In genomic region chr18:25661836-25662235, GRCh38 we compare ENCODE assay signal across 1 cellular context.
TF ChIP-seq lines count a peak whose summit lies in the region.

No MANE protein-coding gene starts in this region.

TF ChIP-seq in GM23338, 12 proteins besides CTCF, POLR2A, EP300 and RAD21:
- TF ChIP-seq, protein P1, sequence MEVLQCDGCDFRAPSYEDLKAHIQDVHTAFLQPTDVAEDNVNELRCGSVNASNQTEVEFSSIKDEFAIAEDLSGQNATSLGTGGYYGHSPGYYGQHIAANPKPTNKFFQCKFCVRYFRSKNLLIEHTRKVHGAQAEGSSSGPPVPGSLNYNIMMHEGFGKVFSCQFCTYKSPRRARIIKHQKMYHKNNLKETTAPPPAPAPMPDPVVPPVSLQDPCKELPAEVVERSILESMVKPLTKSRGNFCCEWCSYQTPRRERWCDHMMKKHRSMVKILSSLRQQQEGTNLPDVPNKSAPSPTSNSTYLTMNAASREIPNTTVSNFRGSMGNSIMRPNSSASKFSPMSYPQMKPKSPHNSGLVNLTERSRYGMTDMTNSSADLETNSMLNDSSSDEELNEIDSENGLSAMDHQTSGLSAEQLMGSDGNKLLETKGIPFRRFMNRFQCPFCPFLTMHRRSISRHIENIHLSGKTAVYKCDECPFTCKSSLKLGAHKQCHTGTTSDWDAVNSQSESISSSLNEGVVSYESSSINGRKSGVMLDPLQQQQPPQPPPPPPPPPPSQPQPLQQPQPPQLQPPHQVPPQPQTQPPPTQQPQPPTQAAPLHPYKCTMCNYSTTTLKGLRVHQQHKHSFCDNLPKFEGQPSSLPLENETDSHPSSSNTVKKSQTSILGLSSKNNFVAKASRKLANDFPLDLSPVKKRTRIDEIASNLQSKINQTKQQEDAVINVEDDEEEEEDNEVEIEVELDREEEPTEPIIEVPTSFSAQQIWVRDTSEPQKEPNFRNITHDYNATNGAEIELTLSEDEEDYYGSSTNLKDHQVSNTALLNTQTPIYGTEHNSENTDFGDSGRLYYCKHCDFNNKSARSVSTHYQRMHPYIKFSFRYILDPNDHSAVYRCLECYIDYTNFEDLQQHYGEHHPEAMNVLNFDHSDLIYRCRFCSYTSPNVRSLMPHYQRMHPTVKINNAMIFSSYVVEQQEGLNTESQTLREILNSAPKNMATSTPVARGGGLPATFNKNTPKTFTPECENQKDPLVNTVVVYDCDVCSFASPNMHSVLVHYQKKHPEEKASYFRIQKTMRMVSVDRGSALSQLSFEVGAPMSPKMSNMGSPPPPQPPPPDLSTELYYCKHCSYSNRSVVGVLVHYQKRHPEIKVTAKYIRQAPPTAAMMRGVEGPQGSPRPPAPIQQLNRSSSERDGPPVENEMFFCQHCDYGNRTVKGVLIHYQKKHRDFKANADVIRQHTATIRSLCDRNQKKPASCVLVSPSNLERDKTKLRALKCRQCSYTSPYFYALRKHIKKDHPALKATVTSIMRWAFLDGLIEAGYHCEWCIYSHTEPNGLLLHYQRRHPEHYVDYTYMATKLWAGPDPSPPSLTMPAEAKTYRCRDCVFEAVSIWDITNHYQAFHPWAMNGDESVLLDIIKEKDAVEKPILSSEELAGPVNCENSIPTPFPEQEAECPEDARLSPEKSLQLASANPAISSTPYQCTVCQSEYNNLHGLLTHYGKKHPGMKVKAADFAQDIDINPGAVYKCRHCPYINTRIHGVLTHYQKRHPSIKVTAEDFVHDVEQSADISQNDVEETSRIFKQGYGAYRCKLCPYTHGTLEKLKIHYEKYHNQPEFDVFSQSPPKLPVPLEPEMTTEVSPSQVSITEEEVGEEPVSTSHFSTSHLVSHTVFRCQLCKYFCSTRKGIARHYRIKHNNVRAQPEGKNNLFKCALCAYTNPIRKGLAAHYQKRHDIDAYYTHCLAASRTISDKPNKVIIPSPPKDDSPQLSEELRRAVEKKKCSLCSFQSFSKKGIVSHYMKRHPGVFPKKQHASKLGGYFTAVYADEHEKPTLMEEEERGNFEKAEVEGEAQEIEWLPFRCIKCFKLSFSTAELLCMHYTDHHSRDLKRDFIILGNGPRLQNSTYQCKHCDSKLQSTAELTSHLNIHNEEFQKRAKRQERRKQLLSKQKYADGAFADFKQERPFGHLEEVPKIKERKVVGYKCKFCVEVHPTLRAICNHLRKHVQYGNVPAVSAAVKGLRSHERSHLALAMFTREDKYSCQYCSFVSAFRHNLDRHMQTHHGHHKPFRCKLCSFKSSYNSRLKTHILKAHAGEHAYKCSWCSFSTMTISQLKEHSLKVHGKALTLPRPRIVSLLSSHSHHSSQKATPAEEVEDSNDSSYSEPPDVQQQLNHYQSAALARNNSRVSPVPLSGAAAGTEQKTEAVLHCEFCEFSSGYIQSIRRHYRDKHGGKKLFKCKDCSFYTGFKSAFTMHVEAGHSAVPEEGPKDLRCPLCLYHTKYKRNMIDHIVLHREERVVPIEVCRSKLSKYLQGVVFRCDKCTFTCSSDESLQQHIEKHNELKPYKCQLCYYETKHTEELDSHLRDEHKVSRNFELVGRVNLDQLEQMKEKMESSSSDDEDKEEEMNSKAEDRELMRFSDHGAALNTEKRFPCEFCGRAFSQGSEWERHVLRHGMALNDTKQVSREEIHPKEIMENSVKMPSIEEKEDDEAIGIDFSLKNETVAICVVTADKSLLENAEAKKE (CRISPR knock-in tag; IDR thresholded peaks at IDR 0.05): no peak
- TF ChIP-seq ZNF114 (CRISPR knock-in tag; IDR thresholded peaks at IDR 0.05) (no peak), EZH2phosphoT487 (IDR thresholded peaks at IDR 0.05; ENCODE audit: unreplicated experiment) (no peak), POLR2AphosphoS5 (IDR thresholded peaks at IDR 0.05; ENCODE audit: low read depth) (no peak), NANOG (IDR thresholded peaks at IDR 0.05; ENCODE audit: borderline replicate concordance) (no peak)
- TF ChIP-seq, protein P2, sequence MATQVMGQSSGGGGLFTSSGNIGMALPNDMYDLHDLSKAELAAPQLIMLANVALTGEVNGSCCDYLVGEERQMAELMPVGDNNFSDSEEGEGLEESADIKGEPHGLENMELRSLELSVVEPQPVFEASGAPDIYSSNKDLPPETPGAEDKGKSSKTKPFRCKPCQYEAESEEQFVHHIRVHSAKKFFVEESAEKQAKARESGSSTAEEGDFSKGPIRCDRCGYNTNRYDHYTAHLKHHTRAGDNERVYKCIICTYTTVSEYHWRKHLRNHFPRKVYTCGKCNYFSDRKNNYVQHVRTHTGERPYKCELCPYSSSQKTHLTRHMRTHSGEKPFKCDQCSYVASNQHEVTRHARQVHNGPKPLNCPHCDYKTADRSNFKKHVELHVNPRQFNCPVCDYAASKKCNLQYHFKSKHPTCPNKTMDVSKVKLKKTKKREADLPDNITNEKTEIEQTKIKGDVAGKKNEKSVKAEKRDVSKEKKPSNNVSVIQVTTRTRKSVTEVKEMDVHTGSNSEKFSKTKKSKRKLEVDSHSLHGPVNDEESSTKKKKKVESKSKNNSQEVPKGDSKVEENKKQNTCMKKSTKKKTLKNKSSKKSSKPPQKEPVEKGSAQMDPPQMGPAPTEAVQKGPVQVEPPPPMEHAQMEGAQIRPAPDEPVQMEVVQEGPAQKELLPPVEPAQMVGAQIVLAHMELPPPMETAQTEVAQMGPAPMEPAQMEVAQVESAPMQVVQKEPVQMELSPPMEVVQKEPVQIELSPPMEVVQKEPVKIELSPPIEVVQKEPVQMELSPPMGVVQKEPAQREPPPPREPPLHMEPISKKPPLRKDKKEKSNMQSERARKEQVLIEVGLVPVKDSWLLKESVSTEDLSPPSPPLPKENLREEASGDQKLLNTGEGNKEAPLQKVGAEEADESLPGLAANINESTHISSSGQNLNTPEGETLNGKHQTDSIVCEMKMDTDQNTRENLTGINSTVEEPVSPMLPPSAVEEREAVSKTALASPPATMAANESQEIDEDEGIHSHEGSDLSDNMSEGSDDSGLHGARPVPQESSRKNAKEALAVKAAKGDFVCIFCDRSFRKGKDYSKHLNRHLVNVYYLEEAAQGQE (IDR thresholded peaks at IDR 0.05; ENCODE audit: unreplicated experiment): no peak
